In genomic region chr5:157516626-157517325, GRCh38 we compare ENCODE assay signal across 8 cellular contexts. TPM values are rescaled to one million over a fixed set of nuclear protein-coding genes. Genes with fewer than 3 reads are reported as not detected.
DNase-seq lines count a peak whose midpoint lies in the region; ATAC-seq and TF ChIP-seq lines count a peak whose summit lies in the region.

No MANE protein-coding gene starts in this region.

- ATAC-seq in HCT116: peak; percentile 58; the same call in 1 of the 2 replicates
- no peak for ATAC-seq in GM21381 (IDR thresholded peaks at IDR 0.05; ENCODE audit: unreplicated experiment)
- ATAC-seq in GM18858 (IDR thresholded peaks at IDR 0.05; ENCODE audit: unreplicated experiment): no peak

- H3K27ac Mint-ChIP-seq in neural progenitor cell: no peak overlapping the region

- DNase-seq in HCT116 (ENCODE audit: low read depth, low spot score): no peak
- peak; percentile 97 for DNase-seq in amniotic epithelial cell (ENCODE audit: low read depth)
- peak; percentile 62 for DNase-seq in left ventricle myocardium inferior
- DNase-seq in neural progenitor cell (ENCODE audit: low spot score): no peak
- no peak for DNase-seq in NCI-H1436 treated with DMSO at 0.1 percent for 48 hours (lab: John Stamatoyannopoulos, UW)

- no peaks in the 10 kb centered on the region for H4K20me1 ChIP-seq in HCT116 (ENCODE audit: insufficient read depth)
- H4K20me1 ChIP-seq in neural progenitor cell (ENCODE audit: low read depth): no peaks in the 10 kb centered on the region

- peaks cover 3 to 12% of the 10 kb centered on the region in 2 experiments; a peak in 3 of 4 replicates for H3K36me3 ChIP-seq in HCT116 (ENCODE audit: control insufficient read depth in 1 of 2, insufficient read depth in 2 of 2, low read length in 2 of 2)
- peaks cover 18% of the 10 kb centered on the region for H3K36me3 ChIP-seq in left ventricle myocardium inferior
- H3K36me3 ChIP-seq in skeletal muscle tissue (ENCODE audit: control insufficient read depth in 3 of 3, insufficient read depth in 3 of 3, low read length in 3 of 3): peaks cover 0 to 6% (median 5%) of the 10 kb centered on the region in 3 donors
- no peaks in the 10 kb centered on the region for H3K36me3 ChIP-seq in neural progenitor cell

- no peaks in the 10 kb centered on the region for H3K27me3 Mint-ChIP-seq in neural progenitor cell (ENCODE audit: insufficient read depth, low read depth)

- CTCF ChIA-PET in HCT116 (lab: Charles Lee): no interaction called here

- TF ChIP-seq POLR2A in HCT116 (IDR thresholded peaks at IDR 0.05; ENCODE audit: borderline replicate concordance, extremely low read depth, insufficient read depth, insufficient read length): no peak

- intact Hi-C loops in HCT116 (cut with micrococcal nuclease): no loop called here
- intact Hi-C loops in left ventricle myocardium inferior (cut with micrococcal nuclease): no loop called here

- H3K9ac ChIP-seq in HCT116 (ENCODE audit: low read length): peak overlapping the region; percentile 23; the same call in 1 of the 2 replicates
- H3K9ac ChIP-seq in skeletal muscle tissue (ENCODE audit: low read depth in 1 of 3, low read length in 3 of 3): peak overlapping the region in 1 of 3 donors; percentile 35
- H3K9ac ChIP-seq in neural progenitor cell: no peak overlapping the region

- H3K4me3 Mint-ChIP-seq in neural progenitor cell: no peak overlapping the region

- no peak overlapping the region for H3K4me3 ChIP-seq in HCT116 (replicated peaks in 1 of 2; ENCODE audit: low read depth in 1 of 2, low read length in 2 of 2)
- H3K4me3 ChIP-seq in left ventricle myocardium inferior: no peak overlapping the region
- no peak overlapping the region for H3K4me3 ChIP-seq in skeletal muscle tissue (ENCODE audit: low read length in 3 of 3)
- H3K4me3 ChIP-seq in neural progenitor cell: no peak overlapping the region

- peaks cover 12% of the 10 kb centered on the region for H3K4me1 Mint-ChIP-seq in neural progenitor cell

- no peaks in the 10 kb centered on the region for H3F3A ChIP-seq in neural progenitor cell (ENCODE audit: low read depth)

- peaks cover 24% of the 10 kb centered on the region for H3K36me3 Mint-ChIP-seq in neural progenitor cell

- H3K27ac ChIP-seq in HCT116 (ENCODE audit: low read depth, low read length) (no peak overlapping the region), left ventricle myocardium inferior (replicated peaks) (peak overlapping the region; percentile 54), skeletal muscle tissue (ENCODE audit: low read depth, low read length) (peak overlapping the region; percentile 54), neural progenitor cell (no peak overlapping the region)

- TF ChIP-seq CTCF in HCT116 (IDR thresholded peaks at IDR 0.05 in 2 of 3, conservative IDR thresholded peaks at IDR 0.05 in 1 of 3; ENCODE audit: borderline replicate concordance in 1 of 3, insufficient read depth in 1 of 3, low read depth in 2 of 3, low read length in 2 of 3) (no peak), left ventricle myocardium inferior (IDR thresholded peaks at IDR 0.05; ENCODE audit: borderline replicate concordance) (no peak), neural progenitor cell (IDR thresholded peaks at IDR 0.05) (no peak)

- no peaks in the 10 kb centered on the region for H3K9me3 Mint-ChIP-seq in neural progenitor cell

- H3K27me3 ChIP-seq in HCT116 (ENCODE audit: insufficient read depth, low read length) (no peaks in the 10 kb centered on the region), left ventricle myocardium inferior (ENCODE audit: low read depth) (no peaks in the 10 kb centered on the region), skeletal muscle tissue (ENCODE audit: control insufficient read depth in 3 of 3, insufficient read depth in 3 of 3, low read length in 3 of 3) (no peaks in the 10 kb centered on the region), neural progenitor cell (no peaks in the 10 kb centered on the region)

- H3K4me2 ChIP-seq in HCT116 (ENCODE audit: low read length) (peak overlapping the region; percentile 37; the same call in 1 of the 2 replicates), neural progenitor cell (no peak overlapping the region)

- RAD21 ChIA-PET in HCT116 (lab: Charles Lee; ENCODE audit: low non-redundant PET in 1 of 2, low total read pairs in 2 of 2, uncharacterized antibody in 2 of 2, unreplicated experiment in 2 of 2): no interaction called here

- no peaks in the 10 kb centered on the region for H3K9me2 ChIP-seq in HCT116 (ENCODE audit: insufficient read depth)

- no peak for TF ChIP-seq RAD21 in HCT116 (IDR thresholded peaks at IDR 0.05; ENCODE audit: low read depth)

- POLR2A ChIA-PET in HCT116 (lab: Charles Lee): interaction anchor here (0.8 kb wide), 1 partner anchor 215 kb away, joined by 3 read pairs; the partner anchor contains the start of gene THG1L

- H3K4me1 ChIP-seq in HCT116 (ENCODE audit: control insufficient read depth in 1 of 2, insufficient read depth in 2 of 2, low read length in 2 of 2) (peaks cover 10 to 46% of the 10 kb centered on the region in 2 experiments), left ventricle myocardium inferior (peaks cover 70% of the 10 kb centered on the region), skeletal muscle tissue (ENCODE audit: control insufficient read depth in 3 of 3, insufficient read depth in 3 of 3, low read length in 3 of 3) (peaks cover 13 to 34% (median 33%) of the 10 kb centered on the region in 3 donors), neural progenitor cell (no peaks in the 10 kb centered on the region)

- H3K9me3 ChIP-seq in HCT116 (ENCODE audit: control insufficient read depth in 1 of 2, insufficient read depth in 1 of 2, low read depth in 1 of 2, low read length in 2 of 2): no peaks in the 10 kb centered on the region
- no peaks in the 10 kb centered on the region for H3K9me3 ChIP-seq in left ventricle myocardium inferior (replicated peaks)
- no peaks in the 10 kb centered on the region for H3K9me3 ChIP-seq in skeletal muscle tissue (ENCODE audit: control insufficient read depth in 3 of 3, low read length in 3 of 3)
- no peaks in the 10 kb centered on the region for H3K9me3 ChIP-seq in neural progenitor cell (ENCODE audit: low read depth)

- no peak overlapping the region for H2AFZ ChIP-seq in HCT116 (ENCODE audit: low read depth, low read length, poor library complexity, severe bottlenecking)
- H2AFZ ChIP-seq in neural progenitor cell (replicated peaks): no peak overlapping the region

- BruUV-seq in HCT116 (replicated peaks; lab: Mats Ljungman, UMichigan): no TSS peak

- H3K79me2 ChIP-seq in HCT116 (ENCODE audit: insufficient read depth, low read length) (no peaks in the 10 kb centered on the region; the same call in 1 of the 2 replicates), neural progenitor cell (ENCODE audit: low read depth) (no peaks in the 10 kb centered on the region)

TF ChIP-seq in HCT116, 20 proteins besides CTCF, POLR2A, EP300 and RAD21:
- TF ChIP-seq CBX3 (IDR thresholded peaks at IDR 0.05; ENCODE audit: low read depth) (no peak), ZFX (IDR thresholded peaks at IDR 0.05) (0 out of 2 replicates have a peak, but pooled peaks have one; percentile 7)
TF ChIP-seq in HCT116: peak in this region for 1.

RNA-seq across cellular contexts. Expression of gene NIPAL4, which starts 56.8 kb away (rescaled TPM):
- total RNA-seq in HCT116 (2021; ENCODE audit: unreplicated experiment) (0.12 TPM), left ventricle myocardium inferior (not detected), skeletal muscle tissue (under 0.01 TPM), neural progenitor cell (ENCODE audit: low replicate concordance) (not detected in 2 replicates)
- 0.05 and 0.09 TPM in 2 replicates for polyA plus RNA-seq in HCT116 (2012)

RNA-seq across cellular contexts. Expression of gene ADAM19, which starts 58.8 kb away (rescaled TPM):
- total RNA-seq in HCT116 (2021; ENCODE audit: unreplicated experiment) (77.3 TPM), left ventricle myocardium inferior (17.7 TPM), skeletal muscle tissue (14.1 TPM), neural progenitor cell (ENCODE audit: low replicate concordance) (11.5 and 20.9 TPM in 2 replicates)
- polyA plus RNA-seq in HCT116 (2012): 56.0 and 74.0 TPM in 2 replicates

Comparison
In these comparisons a context has a peak if more than half of its experiments do, and no peak if none do; other contexts are left out.
1. DNase-seq: peak in amniotic epithelial cell (single experiment) and left ventricle myocardium inferior (single experiment); none in HCT116 (single experiment), neural progenitor cell (single experiment) and NCI-H1436 treated with DMSO at 0.1 percent for 48 hours (single experiment).
2. H3K27ac ChIP-seq: peak in left ventricle myocardium inferior (single experiment) and skeletal muscle tissue (single experiment); none in HCT116 (single experiment) and neural progenitor cell (single experiment).